ENCODE assay signal across 6 cellular contexts in the genomic region with DNA sequence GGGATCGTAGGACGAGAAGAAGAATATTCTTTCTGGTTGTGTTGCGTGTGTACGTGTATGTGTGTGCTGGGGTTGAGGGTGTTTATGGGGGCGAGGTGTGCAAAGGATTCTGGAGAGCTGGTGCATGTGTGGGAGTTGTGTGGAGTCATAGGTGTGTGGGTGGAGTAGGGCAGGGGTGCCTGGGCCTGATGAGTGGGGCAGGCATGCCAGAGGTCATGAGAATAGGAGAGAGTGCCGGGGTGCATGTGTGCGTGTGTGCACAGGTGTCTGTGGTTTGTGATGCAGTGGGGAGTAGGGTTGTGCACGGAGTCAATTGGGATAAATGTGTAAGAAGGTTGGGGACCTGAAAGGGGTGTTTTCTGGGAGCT. TPM values are rescaled to one million over a fixed set of nuclear protein-coding genes. Genes with fewer than 3 reads are reported as not detected.
A peak's percentile ranks its signal among the peaks of the same experiment; 100 is the strongest.
DNase-seq lines count a peak whose midpoint lies in the region; ATAC-seq and TF ChIP-seq lines count a peak whose summit lies in the region.

No MANE protein-coding gene starts in this region.

- H3K4me1 ChIP-seq in iPS-15b (ENCODE audit: control insufficient read depth, insufficient read depth, low read length) (peaks cover 2% of the 10 kb centered on the region), tibial nerve (peaks cover 0 to 48% (median 8%) of the 10 kb centered on the region in 4 donors)

- H3K9ac ChIP-seq in iPS-15b (ENCODE audit: low read depth, low read length) = peak overlapping the region; percentile 2

- no peak for TF ChIP-seq EP300 in tibial nerve (IDR thresholded peaks at IDR 0.05)

- peak overlapping the region; percentile 81 for H3K4me3 ChIP-seq in iPS-15b (ENCODE audit: low read depth, low read length)
- peak overlapping the region; percentile 43 to 74 (median 60) for H3K4me3 ChIP-seq in tibial nerve

- H3K27me3 ChIP-seq in iPS-15b (ENCODE audit: control insufficient read depth, insufficient read depth, low read length) (peaks cover 5% of the 10 kb centered on the region), tibial nerve (no peaks in the 10 kb centered on the region)

- no peaks in the 10 kb centered on the region for H3K36me3 ChIP-seq in iPS-15b (ENCODE audit: control insufficient read depth, insufficient read depth, low read length)
- H3K36me3 ChIP-seq in tibial nerve = peaks cover 0 to 13% (median 0%) of the 10 kb centered on the region in 3 donors

- no peak for TF ChIP-seq CTCF in tibial nerve (IDR thresholded peaks at IDR 0.05)

- DNase-seq in activated naive CD4-positive, alpha-beta T cell treated with Interleukin-2 at 50 U/mL for 16 hours = peak; percentile 49
- DNase-seq in activated naive CD4-positive, alpha-beta T cell (lab: John Stamatoyannopoulos, UW) = no peak
- DNase-seq in tibial nerve (ENCODE audit: low spot score in 2 of 2) = no peak
- DNase-seq in central memory CD4-positive, alpha-beta T cell = no peak

- ATAC-seq in HG03460 (IDR thresholded peaks at IDR 0.05; ENCODE audit: unreplicated experiment) = no peak

- H3K9me3 ChIP-seq in iPS-15b (ENCODE audit: control insufficient read depth, insufficient read depth, low read length) (no peaks in the 10 kb centered on the region), tibial nerve (no peaks in the 10 kb centered on the region)

- no peak for TF ChIP-seq POLR2A in tibial nerve (IDR thresholded peaks at IDR 0.05)

- 57% methylated on average over 8 of the region's 8 CpGs for WGBS in tibial nerve, 2 donors

- H3K27ac ChIP-seq in tibial nerve = peak overlapping the region; percentile 55 to 92 (median 76)

RNA-seq across cellular contexts. Expression of gene TMEM91, which starts 0.6 kb away (rescaled TPM):
- total RNA-seq in tibial nerve = 10 to 100 TPM; 20.3 to 50.8 (median 31.5) TPM

RNA-seq across cellular contexts. Expression of gene B9D2, which starts 13.0 kb away (rescaled TPM):
- total RNA-seq in tibial nerve = 1 to 10 TPM in 3 of 4 donors, under 1 TPM in 1; 0.87 to 8.2 (median 3.6) TPM

RNA-seq across cellular contexts. Expression of gene EXOSC5, which starts 20.2 kb away (rescaled TPM):
- 10 to 100 TPM; 14.0 to 21.3 (median 19.8) TPM for total RNA-seq in tibial nerve

RNA-seq across cellular contexts. Expression of gene BCKDHA, which starts 20.6 kb away (rescaled TPM):
- total RNA-seq in tibial nerve = 10 to 100 TPM; 48.6 to 61.4 (median 54.2) TPM

RNA-seq across cellular contexts. Expression of gene TGFB1, which starts 23.3 kb away (rescaled TPM):
- total RNA-seq in tibial nerve = 10 to 100 TPM; 14.6 to 31.8 (median 23.9) TPM
